ENCODE assay signal across 1 cellular context in genomic region chr7:66535414-66536329, GRCh38.
TF ChIP-seq lines count a peak whose summit lies in the region.

No MANE protein-coding gene starts in this region.

TF ChIP-seq in HepG2, 621 proteins besides CTCF, POLR2A, EP300 and RAD21 (continued from another document and continues in another):
- TF ChIP-seq, protein P1, sequence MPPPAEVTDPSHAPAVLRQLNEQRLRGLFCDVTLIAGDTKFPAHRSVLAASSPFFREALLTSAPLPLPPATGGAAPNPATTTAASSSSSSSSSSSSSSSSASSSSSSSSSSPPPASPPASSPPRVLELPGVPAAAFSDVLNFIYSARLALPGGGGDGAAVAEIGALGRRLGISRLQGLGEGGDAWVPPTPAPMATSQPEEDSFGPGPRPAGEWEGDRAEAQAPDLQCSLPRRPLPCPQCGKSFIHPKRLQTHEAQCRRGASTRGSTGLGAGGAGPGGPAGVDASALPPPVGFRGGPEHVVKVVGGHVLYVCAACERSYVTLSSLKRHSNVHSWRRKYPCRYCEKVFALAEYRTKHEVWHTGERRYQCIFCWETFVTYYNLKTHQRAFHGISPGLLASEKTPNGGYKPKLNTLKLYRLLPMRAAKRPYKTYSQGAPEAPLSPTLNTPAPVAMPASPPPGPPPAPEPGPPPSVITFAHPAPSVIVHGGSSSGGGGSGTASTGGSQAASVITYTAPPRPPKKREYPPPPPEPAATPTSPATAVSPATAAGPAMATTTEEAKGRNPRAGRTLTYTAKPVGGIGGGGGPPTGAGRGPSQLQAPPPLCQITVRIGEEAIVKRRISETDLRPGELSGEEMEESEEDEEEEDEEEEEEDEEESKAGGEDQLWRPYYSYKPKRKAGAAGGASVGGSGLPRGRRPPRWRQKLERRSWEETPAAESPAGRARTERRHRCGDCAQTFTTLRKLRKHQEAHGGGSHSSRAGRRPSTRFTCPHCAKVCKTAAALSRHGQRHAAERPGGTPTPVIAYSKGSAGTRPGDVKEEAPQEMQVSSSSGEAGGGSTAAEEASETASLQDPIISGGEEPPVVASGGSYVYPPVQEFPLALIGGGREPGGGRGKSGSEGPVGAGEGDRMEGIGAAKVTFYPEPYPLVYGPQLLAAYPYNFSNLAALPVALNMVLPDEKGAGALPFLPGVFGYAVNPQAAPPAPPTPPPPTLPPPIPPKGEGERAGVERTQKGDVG (CRISPR knock-in tag; IDR thresholded peaks at IDR 0.05; ENCODE audit: borderline replicate concordance): no peak
- no peak for TF ChIP-seq ZNF773 (CRISPR knock-in tag; IDR thresholded peaks at IDR 0.05; ENCODE audit: borderline replicate concordance)
- TF ChIP-seq ERF (CRISPR knock-in tag; IDR thresholded peaks at IDR 0.05): no peak
- 0 out of 2 replicates have a peak, but pooled peaks have one; percentile 25 for TF ChIP-seq THAP9 (CRISPR knock-in tag; IDR thresholded peaks at IDR 0.05; ENCODE audit: borderline replicate concordance)
- TF ChIP-seq ZNF883 (CRISPR knock-in tag; IDR thresholded peaks at IDR 0.05; ENCODE audit: not compliant biosample characterization): no peak
- no peak for TF ChIP-seq ZBTB8A (CRISPR knock-in tag; IDR thresholded peaks at IDR 0.05; ENCODE audit: borderline replicate concordance, low read depth)
- TF ChIP-seq, protein P2, sequence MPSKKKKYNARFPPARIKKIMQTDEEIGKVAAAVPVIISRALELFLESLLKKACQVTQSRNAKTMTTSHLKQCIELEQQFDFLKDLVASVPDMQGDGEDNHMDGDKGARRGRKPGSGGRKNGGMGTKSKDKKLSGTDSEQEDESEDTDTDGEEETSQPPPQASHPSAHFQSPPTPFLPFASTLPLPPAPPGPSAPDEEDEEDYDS (CRISPR knock-in tag; IDR thresholded peaks at IDR 0.05): no peak
- TF ChIP-seq CHCHD3 (CRISPR knock-in tag; IDR thresholded peaks at IDR 0.05): no peak
- no peak for TF ChIP-seq SMYD3 (CRISPR knock-in tag; IDR thresholded peaks at IDR 0.05)
- no peak for TF ChIP-seq TRIM24 (CRISPR knock-in tag; IDR thresholded peaks at IDR 0.05)
- no peak for TF ChIP-seq ZNF318 (CRISPR knock-in tag; IDR thresholded peaks at IDR 0.05)
- TF ChIP-seq, protein P3, sequence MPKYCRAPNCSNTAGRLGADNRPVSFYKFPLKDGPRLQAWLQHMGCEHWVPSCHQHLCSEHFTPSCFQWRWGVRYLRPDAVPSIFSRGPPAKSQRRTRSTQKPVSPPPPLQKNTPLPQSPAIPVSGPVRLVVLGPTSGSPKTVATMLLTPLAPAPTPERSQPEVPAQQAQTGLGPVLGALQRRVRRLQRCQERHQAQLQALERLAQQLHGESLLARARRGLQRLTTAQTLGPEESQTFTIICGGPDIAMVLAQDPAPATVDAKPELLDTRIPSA (CRISPR knock-in tag; IDR thresholded peaks at IDR 0.05; ENCODE audit: borderline replicate concordance): no peak
- peak; percentile 92 for TF ChIP-seq CEBPG (CRISPR knock-in tag; IDR thresholded peaks at IDR 0.05)
- TF ChIP-seq IRX3 (CRISPR knock-in tag; IDR thresholded peaks at IDR 0.05; ENCODE audit: borderline replicate concordance, low read depth): no peak
- no peak for TF ChIP-seq FIP1L1 (IDR thresholded peaks at IDR 0.05; ENCODE audit: borderline replicate concordance, insufficient read depth, low read depth, low read length)
- TF ChIP-seq, protein P4, sequence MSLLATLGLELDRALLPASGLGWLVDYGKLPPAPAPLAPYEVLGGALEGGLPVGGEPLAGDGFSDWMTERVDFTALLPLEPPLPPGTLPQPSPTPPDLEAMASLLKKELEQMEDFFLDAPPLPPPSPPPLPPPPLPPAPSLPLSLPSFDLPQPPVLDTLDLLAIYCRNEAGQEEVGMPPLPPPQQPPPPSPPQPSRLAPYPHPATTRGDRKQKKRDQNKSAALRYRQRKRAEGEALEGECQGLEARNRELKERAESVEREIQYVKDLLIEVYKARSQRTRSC (CRISPR knock-in tag; IDR thresholded peaks at IDR 0.05; ENCODE audit: low read depth): peak; percentile 47; the same call in 1 of the 2 replicates
- no peak for TF ChIP-seq ATF3 (CRISPR knock-in tag; IDR thresholded peaks at IDR 0.05)
- TF ChIP-seq HOXA7 (CRISPR knock-in tag; IDR thresholded peaks at IDR 0.05): no peak
- peak; percentile 51 for TF ChIP-seq TEAD3 (CRISPR knock-in tag; optimal IDR thresholded peaks at IDR 0.05; ENCODE audit: borderline replicate concordance)
- TF ChIP-seq HOXA3 (CRISPR knock-in tag; IDR thresholded peaks at IDR 0.05): peak; percentile 84; the same call in 1 of the 2 replicates
- TF ChIP-seq RERE (CRISPR knock-in tag; IDR thresholded peaks at IDR 0.05; ENCODE audit: low read depth): 0 out of 2 replicates have a peak, but pooled peaks have one; percentile 34
- TF ChIP-seq BCL3 (CRISPR knock-in tag; IDR thresholded peaks at IDR 0.05): peak; percentile 57; the same call in 1 of the 2 replicates
- no peak for TF ChIP-seq ZNF253 (CRISPR knock-in tag; IDR thresholded peaks at IDR 0.05; ENCODE audit: borderline replicate concordance)
- TF ChIP-seq NBN (conservative IDR thresholded peaks at IDR 0.05): no peak
- no peak for TF ChIP-seq ZNF225 (CRISPR knock-in tag; IDR thresholded peaks at IDR 0.05)
